Comparison of ENCODE assay signal across 12 cellular contexts in the genomic region with DNA sequence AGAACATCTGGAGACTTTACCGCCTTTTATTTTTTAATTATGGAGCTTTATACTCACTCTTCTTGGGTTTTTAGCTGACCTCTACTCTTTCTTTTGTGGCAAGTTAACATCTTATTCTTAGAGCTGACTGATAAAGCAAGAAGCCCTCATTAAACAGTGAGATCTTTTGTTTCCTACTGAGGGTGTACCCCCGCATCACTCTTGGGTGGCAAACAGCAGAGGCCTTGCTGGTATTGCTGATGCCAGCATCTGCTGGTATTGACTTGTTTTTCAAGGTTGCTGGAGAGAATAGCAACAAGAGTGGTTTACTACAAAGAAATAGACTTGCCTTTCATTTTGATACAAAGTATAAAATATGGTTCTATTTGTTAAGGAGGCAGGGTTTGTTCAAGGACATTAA.
DNase-seq lines count a peak whose midpoint lies in the region; ATAC-seq and TF ChIP-seq lines count a peak whose summit lies in the region.
"Had no signal": no experiment of that assay in that cellular context is flagged by ENCODE, and none has a peak within 500 bp of the region (broad histone marks: within the 10 kb centered on the region; RNA-seq: fewer than 3 reads in every experiment).

No MANE protein-coding gene starts in this region.

- H3K36me3 ChIP-seq in stomach smooth muscle (ENCODE audit: control insufficient read depth in 2 of 2, insufficient read depth in 2 of 2, low read length in 2 of 2) = peaks cover 15 to 19% of the 10 kb centered on the region in 2 donors
- H3K36me3 ChIP-seq in BE2C = peaks cover 10% of the 10 kb centered on the region

- H3K27me3 ChIP-seq in layer of hippocampus (ENCODE audit: control insufficient read depth, insufficient read depth, low read length) = no peaks in the 10 kb centered on the region
- H3K27me3 ChIP-seq in stomach smooth muscle (ENCODE audit: control insufficient read depth in 1 of 2, insufficient read depth in 2 of 2, low read length in 2 of 2) = no peaks in the 10 kb centered on the region
- H3K27me3 ChIP-seq in BE2C = no peaks in the 10 kb centered on the region
- H3K27me3 ChIP-seq: SJCRH30 had no signal

- CTCF ChIA-PET in activated CD8-positive, alpha-beta T cell treated with anti-CD3 and anti-CD28 coated beads for 36 hours (lab: Charles Lee) = interaction anchor here (1.2 to 1.6 kb wide), 2 partner anchors 19 to 27 kb away, joined by 3 to 5 read pairs; no protein-coding TSS in a partner anchor
- CTCF ChIA-PET in activated CD8-positive, alpha-beta T cell treated with anti-CD3 and anti-CD28 coated beads, Interleukin-2, amount 10 ng/mL, durations not matched to agents 7 days and 5 days (lab: Charles Lee) = interaction anchor here (0.8 to 5.4 kb wide), 4 partner anchors 17 to 206 kb away, joined by 3 to 41 read pairs (median 8); no protein-coding TSS in a partner anchor

- peak overlapping the region; percentile 33 for H3K4me3 Mint-ChIP-seq in activated CD8-positive, alpha-beta T cell treated with anti-CD3 and anti-CD28 coated beads for 36 hours
- H3K4me3 Mint-ChIP-seq in activated CD8-positive, alpha-beta T cell treated with anti-CD3 and anti-CD28 coated beads, Interleukin-2, amount 10 ng/mL, durations not matched to agents 7 days and 5 days = no peak overlapping the region
- peak overlapping the region; percentile 40 for H3K4me3 Mint-ChIP-seq in T-helper 2 cell treated with Interferon-gamma antibody and Interleukin-4, amounts not matched to agents 5 μg/mL and 100 μg/mL, for 36 hours

- H3K4me1 ChIP-seq in stomach smooth muscle (ENCODE audit: control insufficient read depth, insufficient read depth, low read length) (peaks cover 9% of the 10 kb centered on the region), BE2C (peaks cover 9% of the 10 kb centered on the region)

- peaks cover 7% of the 10 kb centered on the region for H3K9me3 Mint-ChIP-seq in activated CD8-positive, alpha-beta T cell treated with anti-CD3 and anti-CD28 coated beads for 36 hours
- H3K9me3 Mint-ChIP-seq in activated CD8-positive, alpha-beta T cell treated with anti-CD3 and anti-CD28 coated beads, Interleukin-2, amount 10 ng/mL, durations not matched to agents 7 days and 5 days (ENCODE audit: insufficient read depth) = peaks cover 7% of the 10 kb centered on the region
- H3K9me3 Mint-ChIP-seq in T-helper 2 cell treated with Interferon-gamma antibody and Interleukin-4, amounts not matched to agents 5 μg/mL and 100 μg/mL, for 36 hours = peaks cover 6% of the 10 kb centered on the region

- H3K9me3 ChIP-seq in stomach smooth muscle (ENCODE audit: control insufficient read depth in 2 of 2, low read length in 2 of 2) (no peaks in the 10 kb centered on the region), BE2C (no peaks in the 10 kb centered on the region)
- H3K9me3 ChIP-seq: SJCRH30 had no signal

- H3K27ac Mint-ChIP-seq in activated CD8-positive, alpha-beta T cell treated with anti-CD3 and anti-CD28 coated beads for 36 hours = peak overlapping the region; percentile 95
- no peak overlapping the region for H3K27ac Mint-ChIP-seq in activated CD8-positive, alpha-beta T cell treated with anti-CD3 and anti-CD28 coated beads, Interleukin-2, amount 10 ng/mL, durations not matched to agents 7 days and 5 days
- H3K27ac Mint-ChIP-seq in T-helper 2 cell treated with Interferon-gamma antibody and Interleukin-4, amounts not matched to agents 5 μg/mL and 100 μg/mL, for 36 hours = peak overlapping the region; percentile 2

- no peak for ATAC-seq in activated CD8-positive, alpha-beta T cell treated with anti-CD3 and anti-CD28 coated beads for 36 hours
- no peak for ATAC-seq in activated CD8-positive, alpha-beta T cell treated with anti-CD3 and anti-CD28 coated beads, Interleukin-2, amount 10 ng/mL, durations not matched to agents 7 days and 5 days
- ATAC-seq in GM21619 (IDR thresholded peaks at IDR 0.05; ENCODE audit: unreplicated experiment) = no peak
- no peak for ATAC-seq in GM18505 (IDR thresholded peaks at IDR 0.05; ENCODE audit: unreplicated experiment)

- POLR2A ChIA-PET in activated CD8-positive, alpha-beta T cell treated with anti-CD3 and anti-CD28 coated beads for 36 hours (lab: Charles Lee) = interaction anchor here (0.7 to 1.7 kb wide), 6 partner anchors 8 to 154 kb away, joined by 3 to 6 read pairs (median 4); partner anchors contain the start of gene ARID5B
- POLR2A ChIA-PET in activated CD8-positive, alpha-beta T cell treated with anti-CD3 and anti-CD28 coated beads, Interleukin-2, amount 10 ng/mL, durations not matched to agents 7 days and 5 days (lab: Charles Lee) = interaction anchor here (0.6 to 1.3 kb wide), 2 partner anchors 24 to 127 kb away, joined by 3 to 8 read pairs; no protein-coding TSS in a partner anchor

- H3K27me3 Mint-ChIP-seq in activated CD8-positive, alpha-beta T cell treated with anti-CD3 and anti-CD28 coated beads for 36 hours = no peaks in the 10 kb centered on the region
- H3K27me3 Mint-ChIP-seq in activated CD8-positive, alpha-beta T cell treated with anti-CD3 and anti-CD28 coated beads, Interleukin-2, amount 10 ng/mL, durations not matched to agents 7 days and 5 days (ENCODE audit: low read depth) = no peaks in the 10 kb centered on the region
- no peaks in the 10 kb centered on the region for H3K27me3 Mint-ChIP-seq in T-helper 2 cell treated with Interferon-gamma antibody and Interleukin-4, amounts not matched to agents 5 μg/mL and 100 μg/mL, for 36 hours (ENCODE audit: low read depth)

- no peak for TF ChIP-seq POLR2A in GM18505 (IDR thresholded peaks at IDR 0.05; ENCODE audit: borderline replicate concordance, extremely low read depth, insufficient read depth, insufficient read length)

- DNase-seq in activated CD8-positive, alpha-beta T cell treated with anti-CD3 and anti-CD28 coated beads for 36 hours = peak; percentile 30
- no peak for DNase-seq in activated CD8-positive, alpha-beta T cell treated with anti-CD3 and anti-CD28 coated beads, Interleukin-2, amount 10 ng/mL, durations not matched to agents 7 days and 5 days
- DNase-seq in T-helper 2 cell treated with Interferon-gamma antibody and Interleukin-4, amounts not matched to agents 5 μg/mL and 100 μg/mL, for 36 hours (ENCODE audit: low spot score) = no peak
- no peak for DNase-seq in BE2C
- DNase-seq: activated CD8-positive, alpha-beta memory T cell treated with anti-CD3 and anti-CD28 coated beads for 24 hours; midbrain; NCI-H345; SJCRH30 had no signal

- TF ChIP-seq CTCF in activated CD8-positive, alpha-beta T cell treated with anti-CD3 and anti-CD28 coated beads for 36 hours (IDR thresholded peaks at IDR 0.05) = no peak
- no peak for TF ChIP-seq CTCF in BE2C (IDR thresholded peaks at IDR 0.05; ENCODE audit: low read depth, low read length)

- H3K4me3 ChIP-seq in stomach smooth muscle (ENCODE audit: low read length in 2 of 2) (no peak overlapping the region), BE2C (ENCODE audit: low read depth, low read length) (no peak overlapping the region)
- H3K4me3 ChIP-seq: SJCRH30 had no signal

- H3K9ac ChIP-seq in stomach smooth muscle (ENCODE audit: low read length in 2 of 2) = no peak overlapping the region

- intact Hi-C loops in activated CD8-positive, alpha-beta T cell treated with anti-CD3 and anti-CD28 coated beads for 36 hours (cut with micrococcal nuclease) = no loop called here

- H3K27ac ChIP-seq in layer of hippocampus (ENCODE audit: low read depth, low read length) (peak overlapping the region; percentile 58), stomach smooth muscle (ENCODE audit: low read length) (peak overlapping the region; percentile 18)
- H3K27ac ChIP-seq: SJCRH30 had no signal

- peaks cover 94% of the 10 kb centered on the region for H3K36me3 Mint-ChIP-seq in activated CD8-positive, alpha-beta T cell treated with anti-CD3 and anti-CD28 coated beads for 36 hours (ENCODE audit: low read depth)
- H3K36me3 Mint-ChIP-seq in activated CD8-positive, alpha-beta T cell treated with anti-CD3 and anti-CD28 coated beads, Interleukin-2, amount 10 ng/mL, durations not matched to agents 7 days and 5 days (ENCODE audit: low read depth) = peaks cover 95% of the 10 kb centered on the region
- peaks cover 95% of the 10 kb centered on the region for H3K36me3 Mint-ChIP-seq in T-helper 2 cell treated with Interferon-gamma antibody and Interleukin-4, amounts not matched to agents 5 μg/mL and 100 μg/mL, for 36 hours (ENCODE audit: low read depth)

- peaks cover 78% of the 10 kb centered on the region for H3K4me1 Mint-ChIP-seq in activated CD8-positive, alpha-beta T cell treated with anti-CD3 and anti-CD28 coated beads for 36 hours (ENCODE audit: low read depth)
- peaks cover 77% of the 10 kb centered on the region for H3K4me1 Mint-ChIP-seq in activated CD8-positive, alpha-beta T cell treated with anti-CD3 and anti-CD28 coated beads, Interleukin-2, amount 10 ng/mL, durations not matched to agents 7 days and 5 days (ENCODE audit: low read depth)
- peaks cover 89% of the 10 kb centered on the region for H3K4me1 Mint-ChIP-seq in T-helper 2 cell treated with Interferon-gamma antibody and Interleukin-4, amounts not matched to agents 5 μg/mL and 100 μg/mL, for 36 hours (ENCODE audit: low read depth)
